In the genomic region with DNA sequence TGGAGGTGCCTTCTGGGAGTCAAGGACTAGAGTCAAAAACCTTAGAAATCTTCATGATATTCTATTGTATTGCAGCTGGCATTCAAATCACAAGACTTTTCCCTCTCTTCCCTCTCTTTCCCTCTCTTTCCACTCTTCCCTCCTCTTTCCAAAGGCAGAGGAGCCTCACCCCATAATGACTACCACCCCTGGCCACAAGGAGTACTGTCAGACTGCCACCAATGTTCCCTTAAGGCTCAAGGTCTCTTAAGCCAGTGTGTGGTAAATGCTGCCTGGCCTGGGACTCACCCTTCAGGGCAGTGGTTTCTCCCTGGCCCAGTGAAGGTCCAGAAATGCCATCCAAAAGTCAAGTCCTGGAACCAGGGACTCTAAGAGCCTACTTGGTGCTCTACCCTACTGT, we compare ENCODE assay signal across 18 cellular contexts.
"Had no signal": no experiment of that assay in that cellular context is flagged by ENCODE, and none has a peak within 500 bp of the region (broad histone marks: within the 10 kb centered on the region; RNA-seq: fewer than 3 reads in every experiment).

No MANE protein-coding gene starts in this region.

- H3K9me3 Mint-ChIP-seq: effector memory CD8-positive, alpha-beta T cell had no signal

- H3K79me2 ChIP-seq: hepatocyte had no signal

- H3K27ac ChIP-seq: colonic mucosa, esophagus muscularis mucosa, foreskin keratinocyte, gastroesophageal sphincter, heart left ventricle, hepatocyte, left lung, lower lobe of right lung had no signal

- H3K27me3 Mint-ChIP-seq: dendritic cell treated with granulocyte-macrophage colony-stimulating factor and Interleukin-4, amounts not matched to agents 40 ng/mL and 50 ng/mL, for 4 days; effector memory CD8-positive, alpha-beta T cell; naive thymus-derived CD4-positive, alpha-beta T cell had no signal

- H3K36me3 ChIP-seq: colonic mucosa, esophagus muscularis mucosa, gastroesophageal sphincter, heart left ventricle, left lung, lower lobe of right lung had no signal

- H3K4me2 ChIP-seq: hepatocyte had no signal

- H3K27me3 ChIP-seq: colonic mucosa, esophagus muscularis mucosa, foreskin keratinocyte, gastroesophageal sphincter, heart left ventricle, hepatocyte, left lung had no signal

- H3K4me1 ChIP-seq: colonic mucosa, esophagus muscularis mucosa, foreskin keratinocyte, gastroesophageal sphincter, heart left ventricle, left lung, lower lobe of right lung had no signal

- H3K36me3 Mint-ChIP-seq: naive thymus-derived CD4-positive, alpha-beta T cell had no signal

- H2AFZ ChIP-seq: hepatocyte had no signal

- H3K27ac Mint-ChIP-seq: dendritic cell treated with granulocyte-macrophage colony-stimulating factor and Interleukin-4, amounts not matched to agents 40 ng/mL and 50 ng/mL, for 4 days; effector memory CD8-positive, alpha-beta T cell; naive thymus-derived CD4-positive, alpha-beta T cell had no signal

- DNase-seq: colonic mucosa; cortex of kidney; effector CD8-positive, alpha-beta T cell; effector memory CD8-positive, alpha-beta T cell; foreskin keratinocyte; heart left ventricle; hypothalamus; left cardiac atrium; left lung; left ventricle myocardium superior; lower lobe of right lung; mesenchymal stem cell; midbrain; naive thymus-derived CD4-positive, alpha-beta T cell had no signal

- H3K4me1 Mint-ChIP-seq: naive thymus-derived CD4-positive, alpha-beta T cell had no signal

- H3K4me3 ChIP-seq: colonic mucosa, esophagus muscularis mucosa, gastroesophageal sphincter, heart left ventricle, hepatocyte, left lung, lower lobe of right lung had no signal

- H3K9me3 ChIP-seq: colonic mucosa had no signal

- H3K4me3 Mint-ChIP-seq: dendritic cell treated with granulocyte-macrophage colony-stimulating factor and Interleukin-4, amounts not matched to agents 40 ng/mL and 50 ng/mL, for 4 days; effector memory CD8-positive, alpha-beta T cell; naive thymus-derived CD4-positive, alpha-beta T cell had no signal

- ATAC-seq: effector memory CD8-positive, alpha-beta T cell; foreskin keratinocyte; gastroesophageal sphincter; heart left ventricle; left cardiac atrium; left lung; left ventricle myocardium superior; lower lobe of right lung; naive thymus-derived CD4-positive, alpha-beta T cell had no signal
